ENCODE assay signal across 9 cellular contexts in the genomic region with DNA sequence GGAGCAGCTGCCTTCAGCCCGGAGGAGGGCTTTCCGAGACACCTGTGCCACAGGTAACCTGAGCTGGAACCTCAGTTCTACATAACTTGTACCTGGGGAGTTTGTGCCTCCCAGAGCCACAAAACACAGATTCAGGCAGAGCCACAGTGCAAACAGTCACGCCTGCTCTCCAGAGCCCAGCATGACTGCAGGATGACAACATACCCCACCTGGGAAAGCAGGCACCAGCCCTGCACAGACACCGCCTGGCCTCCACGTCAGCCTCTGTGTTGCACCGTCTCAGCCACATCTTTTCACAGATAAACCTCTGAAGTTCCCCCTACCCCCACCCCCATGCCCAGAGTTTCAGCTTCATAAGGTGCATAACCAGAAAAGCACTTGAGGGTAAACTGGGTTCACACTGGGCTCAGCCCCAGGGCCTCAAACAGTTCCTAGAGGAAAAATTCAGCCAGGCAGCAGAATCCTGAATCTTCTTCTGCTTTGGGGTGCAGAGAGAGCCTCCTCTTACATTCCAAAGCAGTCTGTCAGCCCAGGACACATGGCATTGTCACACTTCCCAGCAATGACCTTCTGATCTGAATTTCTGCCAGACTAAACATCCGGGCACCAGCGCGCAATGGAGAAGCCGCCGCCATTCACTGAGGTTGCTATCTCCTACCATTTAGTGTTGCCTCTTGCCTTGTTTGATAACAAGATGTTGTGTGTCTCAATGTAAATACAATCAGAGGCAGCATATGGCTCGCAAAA.
DNase-seq lines count a peak whose midpoint lies in the region; ATAC-seq and TF ChIP-seq lines count a peak whose summit lies in the region.
"Had no signal": no experiment of that assay in that cellular context is flagged by ENCODE, and none has a peak within 500 bp of the region (broad histone marks: within the 10 kb centered on the region; RNA-seq: fewer than 3 reads in every experiment).

No MANE protein-coding gene starts in this region.

- TF ChIP-seq CTCF in right lobe of liver (IDR thresholded peaks at IDR 0.05): no peak

- peak; percentile 62 for TF ChIP-seq POLR2A in right lobe of liver (IDR thresholded peaks at IDR 0.05)

- H3K9me3 ChIP-seq in BLaER1 (no peaks in the 10 kb centered on the region), right lobe of liver (no peaks in the 10 kb centered on the region)
- H3K9me3 ChIP-seq: BLaER1 treated with 17β-estradiol and CSF1 and Interleukin-3, amounts not matched to agents 10 nM and 100 nM had no signal

- DNase-seq in NCI-H2029 (lab: John Stamatoyannopoulos, UW): peak; percentile 86
- DNase-seq in cerebellar cortex (ENCODE audit: low spot score): peak; percentile 48
- DNase-seq in right lobe of liver: peak in 2 of 3 donors; percentile 70 to 75
- DNase-seq in activated CD8-positive, alpha-beta memory T cell treated with anti-CD3 and anti-CD28 coated beads, Interleukin-2, amount 50 U/mL, for 4 hours: no peak
- no peak for DNase-seq in Kasumi-1 (lab: John Stamatoyannopoulos, UW)
- DNase-seq in NCI-H82 treated with DMSO at 0.1 percent for 48 hours (lab: John Stamatoyannopoulos, UW; ENCODE audit: unreplicated experiment): no peak

- 0 out of 2 replicates have a peak overlapping the region, but pooled peaks have one; percentile 10 for H3K4me2 ChIP-seq in BLaER1

- no peaks in the 10 kb centered on the region for H4K20me1 ChIP-seq in BLaER1
- H4K20me1 ChIP-seq: BLaER1 treated with 17β-estradiol and CSF1 and Interleukin-3, amounts not matched to agents 10 nM and 100 nM had no signal

- H3K27ac ChIP-seq in BLaER1 (no peak overlapping the region; the same call in 1 of the 2 replicates), right lobe of liver (peak overlapping the region; percentile 82 to 92 (median 83))
- H3K27ac ChIP-seq: BLaER1 treated with 17β-estradiol and CSF1 and Interleukin-3, amounts not matched to agents 10 nM and 100 nM had no signal

- H3K4me3 ChIP-seq in BLaER1 (no peak overlapping the region), right lobe of liver (no peak overlapping the region)
- H3K4me3 ChIP-seq: BLaER1 treated with 17β-estradiol and CSF1 and Interleukin-3, amounts not matched to agents 10 nM and 100 nM had no signal

- H3K9ac ChIP-seq in BLaER1: no peak overlapping the region
- H3K9ac ChIP-seq: BLaER1 treated with 17β-estradiol and CSF1 and Interleukin-3, amounts not matched to agents 10 nM and 100 nM had no signal

- peak; percentile 86 to 90 (median 88) for ATAC-seq in right lobe of liver
- ATAC-seq in HG02840 (IDR thresholded peaks at IDR 0.05; ENCODE audit: low FRiP score, unreplicated experiment): no peak

- WGBS in right lobe of liver (ENCODE audit: insufficient coverage, low coverage, low lambda C conversion rate, missing lambda C conversion rate): 19% methylated on average over 5 of the region's 12 CpGs

- intact Hi-C loops in right lobe of liver (cut with DNase I): no loop called here

- no peaks in the 10 kb centered on the region for H3K36me3 ChIP-seq in BLaER1
- H3K36me3 ChIP-seq in right lobe of liver: no peaks in the 10 kb centered on the region
- H3K36me3 ChIP-seq: BLaER1 treated with 17β-estradiol and CSF1 and Interleukin-3, amounts not matched to agents 10 nM and 100 nM had no signal

- H3K4me1 ChIP-seq in BLaER1: peaks cover 44% of the 10 kb centered on the region
- H3K4me1 ChIP-seq in right lobe of liver: peaks cover 0 to 27% (median 17%) of the 10 kb centered on the region in 4 donors

- H3K27me3 ChIP-seq in BLaER1: no peaks in the 10 kb centered on the region
- H3K27me3 ChIP-seq in right lobe of liver: no peaks in the 10 kb centered on the region
- H3K27me3 ChIP-seq: BLaER1 treated with 17β-estradiol and CSF1 and Interleukin-3, amounts not matched to agents 10 nM and 100 nM had no signal

Comparison
In these comparisons a context has a peak if more than half of its experiments do, and no peak if none do; other contexts are left out.
1. DNase-seq: peak in NCI-H2029 (single experiment), cerebellar cortex (single experiment) and right lobe of liver (2 of 3); none in activated CD8-positive, alpha-beta memory T cell treated with anti-CD3 and anti-CD28 coated beads, Interleukin-2, amount 50 U/mL, for 4 hours (single experiment), Kasumi-1 (0 of 2) and NCI-H82 treated with DMSO at 0.1 percent for 48 hours (single experiment).